In the genomic region with DNA sequence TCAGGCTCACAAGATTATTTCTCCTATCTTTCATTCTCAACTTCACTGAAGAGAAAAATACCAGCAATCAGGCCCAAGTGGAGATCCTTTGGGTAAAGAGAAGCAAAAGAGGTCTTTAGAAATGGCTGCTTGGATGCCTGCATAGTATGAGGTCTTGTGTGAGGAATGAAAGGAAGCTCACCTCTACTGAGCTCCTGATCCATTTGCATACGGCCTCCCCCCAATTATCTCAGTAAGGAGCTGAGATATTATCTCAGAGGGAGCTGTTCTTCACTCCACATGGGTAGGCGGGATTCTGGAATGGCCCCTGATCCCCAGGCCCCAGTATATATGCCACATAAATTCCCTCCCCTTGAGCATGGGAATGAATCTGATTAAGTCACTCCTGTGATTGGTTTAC, we compare ENCODE assay signal across 16 cellular contexts.
A peak's percentile ranks its signal among the peaks of the same experiment; 100 is the strongest.
DNase-seq lines count a peak whose midpoint lies in the region; ATAC-seq and TF ChIP-seq lines count a peak whose summit lies in the region.
"Had no signal": no experiment of that assay in that cellular context is flagged by ENCODE, and none has a peak within 500 bp of the region (broad histone marks: within the 10 kb centered on the region; RNA-seq: fewer than 3 reads in every experiment).

No MANE protein-coding gene starts in this region.

- no peak overlapping the region for H3K4me3 Mint-ChIP-seq in H9
- H3K4me3 Mint-ChIP-seq: CD4-positive, alpha-beta memory T cell; HFFc6 had no signal

- no peak overlapping the region for H2BK20ac ChIP-seq in H9 (ENCODE audit: low read depth, low read length, poor library complexity, severe bottlenecking)

- no peak overlapping the region for H3K56ac ChIP-seq in H9 (ENCODE audit: insufficient read length, low read depth, low read length)

- H3K27ac Mint-ChIP-seq in H9: peak overlapping the region in 2 of 3 experiments; percentile 48 to 92; a peak in 4 of 7 replicates
- H3K27ac Mint-ChIP-seq: CD4-positive, alpha-beta memory T cell; HFFc6 had no signal

- H4K91ac ChIP-seq in H9 (ENCODE audit: insufficient read length, low read depth, low read length) (no peak overlapping the region), mesenchymal stem cell (ENCODE audit: low read length) (no peak overlapping the region)

- TF ChIP-seq CTCF in H9 (conservative IDR thresholded peaks at IDR 0.05): no peak
- no peak for TF ChIP-seq CTCF in coronary artery (IDR thresholded peaks at IDR 0.05)
- TF ChIP-seq CTCF in foreskin keratinocyte (conservative IDR thresholded peaks at IDR 0.05): no peak

- H3K18ac ChIP-seq in H9 (ENCODE audit: insufficient read length, low read depth, low read length) (no peak overlapping the region), mesenchymal stem cell (ENCODE audit: low read depth in 1 of 2, low read length in 2 of 2) (no peak overlapping the region)

- H3K4me1 ChIP-seq in H9 (ENCODE audit: insufficient read depth, low read length) (no peaks in the 10 kb centered on the region; the same call in 1 of the 2 replicates), foreskin keratinocyte (peaks cover 15% of the 10 kb centered on the region), mesenchymal stem cell (ENCODE audit: control insufficient read depth, insufficient read depth, low read depth, low read length) (peaks cover 5% of the 10 kb centered on the region)
- H3K4me1 ChIP-seq: BE2C had no signal

- H2BK15ac ChIP-seq in H9 (ENCODE audit: low read depth, low read length) (no peak overlapping the region), mesenchymal stem cell (ENCODE audit: low read depth, poor library complexity, severe bottlenecking) (no peak overlapping the region)

- H3K4me2 ChIP-seq in H9 (ENCODE audit: insufficient read depth, insufficient read length, low read length) (no peak overlapping the region), mesenchymal stem cell (ENCODE audit: low read length, poor library complexity, severe bottlenecking) (no peak overlapping the region)
- H3K4me2 ChIP-seq: A549 had no signal

- H3K9ac ChIP-seq in H9 (ENCODE audit: extremely low read depth, insufficient read length, low read length) (no peak overlapping the region), mesenchymal stem cell (ENCODE audit: low read length) (no peak overlapping the region)

- peaks cover 32 to 77% of the 10 kb centered on the region in 2 experiments for H3K36me3 ChIP-seq in mesenchymal stem cell (ENCODE audit: control insufficient read depth in 1 of 2, insufficient read depth in 2 of 2, low read depth in 1 of 2, low read length in 2 of 2)
- H3K36me3 ChIP-seq: BE2C had no signal

- H2BK5ac ChIP-seq in H9 (ENCODE audit: insufficient read length, low read length): no peak overlapping the region
- no peak overlapping the region for H2BK5ac ChIP-seq in mesenchymal stem cell (ENCODE audit: low read depth, low read length, poor library complexity, severe bottlenecking)

- H3K36me3 Mint-ChIP-seq in H9 (ENCODE audit: insufficient read depth in 1 of 3, low read depth in 3 of 3): peaks cover 0 to 19% (median 9%) of the 10 kb centered on the region in 3 experiments; a peak in 6 of 7 replicates
- H3K36me3 Mint-ChIP-seq: CD4-positive, alpha-beta memory T cell had no signal

- H3K14ac ChIP-seq in H9 (ENCODE audit: insufficient read depth, low read length) (no peak overlapping the region), mesenchymal stem cell (ENCODE audit: low read length in 2 of 2) (no peak overlapping the region)

- H3K27ac ChIP-seq in H9 (ENCODE audit: insufficient read length, low read depth, low read length): no peak overlapping the region
- no peak overlapping the region for H3K27ac ChIP-seq in coronary artery
- no peak overlapping the region for H3K27ac ChIP-seq in foreskin keratinocyte
- H3K27ac ChIP-seq in mesenchymal stem cell (ENCODE audit: low read length, poor library complexity, severe bottlenecking): no peak overlapping the region
- H3K27ac ChIP-seq: A549, C4-2B, HL-60 had no signal

- H3K79me2 ChIP-seq in H9 (ENCODE audit: insufficient read depth, low read length): no peaks in the 10 kb centered on the region

- H2BK12ac ChIP-seq in H9 (ENCODE audit: insufficient read length, low read depth, low read length): no peak overlapping the region
- H2BK12ac ChIP-seq in mesenchymal stem cell (ENCODE audit: low read length in 2 of 2): no peak overlapping the region

- H3K27me3 Mint-ChIP-seq in H9 (ENCODE audit: low read depth): no peaks in the 10 kb centered on the region
- H3K27me3 Mint-ChIP-seq: CD4-positive, alpha-beta memory T cell had no signal

- H3K79me1 ChIP-seq in H9 (ENCODE audit: insufficient read depth, low read depth, low read length, poor library complexity, severe bottlenecking) (no peaks in the 10 kb centered on the region), mesenchymal stem cell (replicated peaks; ENCODE audit: low read length, poor library complexity, severe bottlenecking) (peaks cover 1% of the 10 kb centered on the region)

- no peak overlapping the region for H4K5ac ChIP-seq in H9 (ENCODE audit: insufficient read length, low read depth, low read length)

- no peaks in the 10 kb centered on the region for H3K9me3 Mint-ChIP-seq in H9
- H3K9me3 Mint-ChIP-seq: CD4-positive, alpha-beta memory T cell; HFFc6 had no signal

- H3K4me1 Mint-ChIP-seq in H9: peaks cover 16 to 19% of the 10 kb centered on the region in 2 experiments
- H3K4me1 Mint-ChIP-seq: CD4-positive, alpha-beta memory T cell had no signal

- H4K8ac ChIP-seq in H9 (replicated peaks; ENCODE audit: insufficient read length, low read depth, low read length): no peak overlapping the region
- no peak overlapping the region for H4K8ac ChIP-seq in mesenchymal stem cell (ENCODE audit: low read length)

- no peak overlapping the region for H3K4me3 ChIP-seq in coronary artery
- no peak overlapping the region for H3K4me3 ChIP-seq in mesenchymal stem cell (ENCODE audit: insufficient read depth in 1 of 2, low read depth in 1 of 2, low read length in 2 of 2)
- H3K4me3 ChIP-seq: A549, GM12878 had no signal

- no peak overlapping the region for H3T11ph ChIP-seq in H9 (ENCODE audit: low read length)

- WGBS in H9 (ENCODE audit: extremely low coverage, insufficient read length, low lambda C conversion rate): no CpG with 5 or more reads among the region's 2 CpGs
- WGBS in mesenchymal stem cell: 81% methylated on average over 2 of the region's 2 CpGs

- no peak overlapping the region for H3K4ac ChIP-seq in H9 (ENCODE audit: low read depth, low read length)
- H3K4ac ChIP-seq in mesenchymal stem cell (ENCODE audit: low read depth in 1 of 2, low read length in 2 of 2): no peak overlapping the region

- DNase-seq in H9 (no peak), coronary artery (ENCODE audit: low spot score) (peak; percentile 33), iPS-NIHi11 (ENCODE audit: low spot score) (peak; percentile 19), foreskin keratinocyte (no peak), NCI-H510A (lab: John Stamatoyannopoulos, UW) (no peak), mesenchymal stem cell (no peak), hippocampal formation (lab: John Stamatoyannopoulos, UW) (no peak)
- DNase-seq: BE2C; CD4-positive, alpha-beta memory T cell; DMS79; HCEC 1CT; HFFc6 had no signal

- H3K27me3 ChIP-seq in H9 (ENCODE audit: insufficient read depth, low read length) (no peaks in the 10 kb centered on the region), foreskin keratinocyte (no peaks in the 10 kb centered on the region), mesenchymal stem cell (ENCODE audit: control insufficient read depth in 1 of 2, insufficient read depth in 1 of 2, low read length in 2 of 2) (no peaks in the 10 kb centered on the region)
- H3K27me3 ChIP-seq: BE2C had no signal

- H3K9me3 ChIP-seq in H9 (ENCODE audit: control insufficient read depth, low read depth, low read length) (no peaks in the 10 kb centered on the region), mesenchymal stem cell (ENCODE audit: control insufficient read depth, low read length) (peaks cover 6% of the 10 kb centered on the region)
- H3K9me3 ChIP-seq: A549, BE2C had no signal

- H4K20me1 ChIP-seq in H9 (ENCODE audit: control insufficient read depth, insufficient read depth, insufficient read length): no peaks in the 10 kb centered on the region

- ATAC-seq in foreskin keratinocyte: no peak
- ATAC-seq: A549, GM12878 had no signal

- H3K23ac ChIP-seq in H9 (ENCODE audit: insufficient read length, low read depth, low read length): no peak overlapping the region
- no peak overlapping the region for H3K23ac ChIP-seq in mesenchymal stem cell (ENCODE audit: low read length in 2 of 2)

- H2AFZ ChIP-seq in H9 (ENCODE audit: low read length) (no peak overlapping the region), mesenchymal stem cell (ENCODE audit: low read depth, low read length) (no peak overlapping the region)

- H3K23me2 ChIP-seq in H9 (ENCODE audit: insufficient read length, low read depth, low read length, poor library complexity, severe bottlenecking): no peaks in the 10 kb centered on the region

- H2BK120ac ChIP-seq in H9 (ENCODE audit: low read depth, low read length, poor library complexity, severe bottlenecking) (no peak overlapping the region), mesenchymal stem cell (ENCODE audit: low read depth, low read length) (no peak overlapping the region)

- H2AK5ac ChIP-seq in H9 (ENCODE audit: insufficient read length, low read length): no peak overlapping the region
- H2AK5ac ChIP-seq in mesenchymal stem cell (ENCODE audit: low read length, severe bottlenecking): no peak overlapping the region

Comparison
In these comparisons a context has a peak if more than half of its experiments do, and no peak if none do; other contexts are left out.
1. DNase-seq: peak in coronary artery (single experiment) and iPS-NIHi11 (single experiment); none in H9 (single experiment), foreskin keratinocyte (0 of 2), NCI-H510A (single experiment), mesenchymal stem cell (single experiment) and hippocampal formation (0 of 2).